Comparison of ENCODE assay signal across 9 cellular contexts in the genomic region with DNA sequence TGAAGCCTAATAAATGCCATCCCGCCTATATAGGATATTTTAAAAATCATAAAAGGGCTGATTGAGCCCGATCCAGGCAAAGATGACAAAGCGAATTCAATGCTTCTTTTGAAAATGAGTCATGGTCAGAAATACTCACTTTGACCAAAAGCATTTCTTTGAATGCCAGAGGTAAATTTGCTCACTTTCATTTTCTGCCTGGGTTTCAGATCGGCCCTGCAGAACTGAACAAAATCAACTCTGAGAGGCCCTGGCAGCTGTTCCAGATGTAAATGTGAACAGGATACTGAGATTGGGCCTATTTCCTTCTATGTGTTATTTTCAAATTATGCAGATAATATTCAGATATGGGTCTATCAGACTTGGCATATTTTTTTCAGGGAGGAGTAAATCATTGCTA.
DNase-seq lines count a peak whose midpoint lies in the region; ATAC-seq and TF ChIP-seq lines count a peak whose summit lies in the region.
"Had no signal": no experiment of that assay in that cellular context is flagged by ENCODE, and none has a peak within 500 bp of the region (broad histone marks: within the 10 kb centered on the region; RNA-seq: fewer than 3 reads in every experiment).

No MANE protein-coding gene starts in this region.

- no peaks in the 10 kb centered on the region for H3K9me2 ChIP-seq in OCI-LY7 (ENCODE audit: insufficient read depth, low read length)

- peaks cover 50% of the 10 kb centered on the region for H3K4me1 Mint-ChIP-seq in activated CD8-positive, alpha-beta memory T cell treated with anti-CD3 and anti-CD28 coated beads, Interleukin-2, amount 10 ng/mL, durations not matched to agents 7 days and 5 days
- H3K4me1 Mint-ChIP-seq in nephron (peaks cover 16% of the 10 kb centered on the region), WTC11 (no peaks in the 10 kb centered on the region)

- BruUV-seq in OCI-LY7 (replicated peaks; lab: Mats Ljungman, UMichigan) = no TSS peak

- H2AFZ ChIP-seq in OCI-LY7 (ENCODE audit: low read length) = no peak overlapping the region

- POLR2A ChIA-PET in OCI-LY7 (lab: Charles Lee) = interaction anchor here (1.4 kb wide), 1 partner anchor 13 kb away, joined by 6 read pairs; no protein-coding TSS in a partner anchor
- POLR2A ChIA-PET in WTC11 (lab: Charles Lee) = no interaction called here

- no peak overlapping the region for H3K27ac ChIP-seq in OCI-LY7 (ENCODE audit: low read depth, low read length, poor library complexity, severe bottlenecking)
- H3K27ac ChIP-seq: C4-2B had no signal

- H3K79me2 ChIP-seq in OCI-LY7 (ENCODE audit: insufficient read depth, low read depth, low read length) = no peaks in the 10 kb centered on the region

- peak; percentile 61 for DNase-seq in activated CD8-positive, alpha-beta memory T cell treated with anti-CD3 and anti-CD28 coated beads, Interleukin-2, amount 10 ng/mL, durations not matched to agents 7 days and 5 days
- no peak for DNase-seq in activated CD8-positive, alpha-beta memory T cell treated with anti-CD3 and anti-CD28 coated beads, Interleukin-2, amount 50 U/mL, for 4 hours
- DNase-seq in activated CD4-positive, alpha-beta T cell treated with anti-CD3 and anti-CD28 coated beads, Interleukin-2, amount 50 U/mL, for 48 hours = peak; percentile 15 to 23
- no peak for DNase-seq in OCI-LY7 (ENCODE audit: low spot score)
- DNase-seq in NCI-H748 treated with DMSO at 0.1 percent for 48 hours (lab: John Stamatoyannopoulos, UW) = no peak
- DNase-seq in WTC11 (ENCODE audit: low spot score) = no peak

- no peak overlapping the region for H3K4me3 ChIP-seq in OCI-LY7 (ENCODE audit: low read depth, low read length, poor library complexity, severe bottlenecking)

- peak; percentile 65 for ATAC-seq in activated CD8-positive, alpha-beta memory T cell treated with anti-CD3 and anti-CD28 coated beads, Interleukin-2, amount 10 ng/mL, durations not matched to agents 7 days and 5 days
- ATAC-seq in HG02981 (IDR thresholded peaks at IDR 0.05; ENCODE audit: unreplicated experiment) (peak; percentile 96), WTC11 (no peak)

- H3K9me3 ChIP-seq in OCI-LY7 (ENCODE audit: low read length) = no peaks in the 10 kb centered on the region

- CTCF ChIA-PET in activated CD8-positive, alpha-beta memory T cell treated with anti-CD3 and anti-CD28 coated beads, Interleukin-2, amount 10 ng/mL, durations not matched to agents 7 days and 5 days (lab: Charles Lee) = interaction anchor here (1.5 kb wide), 1 partner anchor 36 kb away, joined by 5 read pairs; no protein-coding TSS in a partner anchor
- CTCF ChIA-PET in OCI-LY7 (lab: Charles Lee; ENCODE audit: unreplicated experiment) = no interaction called here
- CTCF ChIA-PET in WTC11 (lab: Charles Lee) = interaction anchor here (1.4 kb wide), 1 partner anchor 36 kb away, joined by 3 read pairs; no protein-coding TSS in a partner anchor

- peaks cover 19% of the 10 kb centered on the region for H3K36me3 Mint-ChIP-seq in activated CD8-positive, alpha-beta memory T cell treated with anti-CD3 and anti-CD28 coated beads, Interleukin-2, amount 10 ng/mL, durations not matched to agents 7 days and 5 days
- H3K36me3 Mint-ChIP-seq in nephron (ENCODE audit: low read depth) (no peaks in the 10 kb centered on the region), WTC11 (no peaks in the 10 kb centered on the region)

- H3K27me3 Mint-ChIP-seq in activated CD8-positive, alpha-beta memory T cell treated with anti-CD3 and anti-CD28 coated beads, Interleukin-2, amount 10 ng/mL, durations not matched to agents 7 days and 5 days = no peaks in the 10 kb centered on the region
- no peaks in the 10 kb centered on the region for H3K27me3 Mint-ChIP-seq in nephron (ENCODE audit: low read depth)
- H3K27me3 Mint-ChIP-seq in WTC11 (ENCODE audit: low read depth) = no peaks in the 10 kb centered on the region

- no peak overlapping the region for H3K4me2 ChIP-seq in OCI-LY7 (ENCODE audit: low read length)

- H3K27ac Mint-ChIP-seq in activated CD8-positive, alpha-beta memory T cell treated with anti-CD3 and anti-CD28 coated beads, Interleukin-2, amount 10 ng/mL, durations not matched to agents 7 days and 5 days = peak overlapping the region; percentile 78
- peak overlapping the region in 2 of 3 experiments; percentile 36 to 67 for H3K27ac Mint-ChIP-seq in nephron
- H3K27ac Mint-ChIP-seq in WTC11 = no peak overlapping the region

- peaks cover 2% of the 10 kb centered on the region for H3K9me3 Mint-ChIP-seq in activated CD8-positive, alpha-beta memory T cell treated with anti-CD3 and anti-CD28 coated beads, Interleukin-2, amount 10 ng/mL, durations not matched to agents 7 days and 5 days (ENCODE audit: low read depth)
- H3K9me3 Mint-ChIP-seq in nephron (no peaks in the 10 kb centered on the region), WTC11 (0 out of 2 replicates have a peak, but pooled peaks cover 3% of the 10 kb centered on the region)

- no peaks in the 10 kb centered on the region for H3K4me1 ChIP-seq in OCI-LY7 (ENCODE audit: insufficient read depth, low read length, poor library complexity, severe bottlenecking)

- H4K20me1 ChIP-seq in OCI-LY7 (ENCODE audit: insufficient read depth, low read length) = no peaks in the 10 kb centered on the region

- peak overlapping the region; percentile 18 for H3K4me3 Mint-ChIP-seq in activated CD8-positive, alpha-beta memory T cell treated with anti-CD3 and anti-CD28 coated beads, Interleukin-2, amount 10 ng/mL, durations not matched to agents 7 days and 5 days
- H3K4me3 Mint-ChIP-seq in nephron = no peak overlapping the region
- no peak overlapping the region for H3K4me3 Mint-ChIP-seq in WTC11

- no peaks in the 10 kb centered on the region for H3K36me3 ChIP-seq in OCI-LY7 (ENCODE audit: insufficient read depth, low read length)

- TF ChIP-seq CTCF in nephron (IDR thresholded peaks at IDR 0.05; ENCODE audit: unreplicated experiment in 3 of 3) (no peak), OCI-LY7 (conservative IDR thresholded peaks at IDR 0.05; ENCODE audit: low read length) (no peak), WTC11 (IDR thresholded peaks at IDR 0.05) (no peak)

- intact Hi-C loops in OCI-LY7 (cut with micrococcal nuclease; ENCODE audit: unreplicated experiment) = no loop called here

TF ChIP-seq in WTC11, 78 proteins besides CTCF, POLR2A, EP300 and RAD21 (continues in another document):
- TF ChIP-seq RELA (CRISPR knock-in tag; IDR thresholded peaks at IDR 0.05; ENCODE audit: borderline replicate concordance) (no peak), NR1H2 (CRISPR knock-in tag; IDR thresholded peaks at IDR 0.05) (no peak), ZNF396 (CRISPR knock-in tag; IDR thresholded peaks at IDR 0.05; ENCODE audit: borderline replicate concordance) (no peak), CREM (CRISPR knock-in tag; IDR thresholded peaks at IDR 0.05) (no peak)
- TF ChIP-seq, protein P1, sequence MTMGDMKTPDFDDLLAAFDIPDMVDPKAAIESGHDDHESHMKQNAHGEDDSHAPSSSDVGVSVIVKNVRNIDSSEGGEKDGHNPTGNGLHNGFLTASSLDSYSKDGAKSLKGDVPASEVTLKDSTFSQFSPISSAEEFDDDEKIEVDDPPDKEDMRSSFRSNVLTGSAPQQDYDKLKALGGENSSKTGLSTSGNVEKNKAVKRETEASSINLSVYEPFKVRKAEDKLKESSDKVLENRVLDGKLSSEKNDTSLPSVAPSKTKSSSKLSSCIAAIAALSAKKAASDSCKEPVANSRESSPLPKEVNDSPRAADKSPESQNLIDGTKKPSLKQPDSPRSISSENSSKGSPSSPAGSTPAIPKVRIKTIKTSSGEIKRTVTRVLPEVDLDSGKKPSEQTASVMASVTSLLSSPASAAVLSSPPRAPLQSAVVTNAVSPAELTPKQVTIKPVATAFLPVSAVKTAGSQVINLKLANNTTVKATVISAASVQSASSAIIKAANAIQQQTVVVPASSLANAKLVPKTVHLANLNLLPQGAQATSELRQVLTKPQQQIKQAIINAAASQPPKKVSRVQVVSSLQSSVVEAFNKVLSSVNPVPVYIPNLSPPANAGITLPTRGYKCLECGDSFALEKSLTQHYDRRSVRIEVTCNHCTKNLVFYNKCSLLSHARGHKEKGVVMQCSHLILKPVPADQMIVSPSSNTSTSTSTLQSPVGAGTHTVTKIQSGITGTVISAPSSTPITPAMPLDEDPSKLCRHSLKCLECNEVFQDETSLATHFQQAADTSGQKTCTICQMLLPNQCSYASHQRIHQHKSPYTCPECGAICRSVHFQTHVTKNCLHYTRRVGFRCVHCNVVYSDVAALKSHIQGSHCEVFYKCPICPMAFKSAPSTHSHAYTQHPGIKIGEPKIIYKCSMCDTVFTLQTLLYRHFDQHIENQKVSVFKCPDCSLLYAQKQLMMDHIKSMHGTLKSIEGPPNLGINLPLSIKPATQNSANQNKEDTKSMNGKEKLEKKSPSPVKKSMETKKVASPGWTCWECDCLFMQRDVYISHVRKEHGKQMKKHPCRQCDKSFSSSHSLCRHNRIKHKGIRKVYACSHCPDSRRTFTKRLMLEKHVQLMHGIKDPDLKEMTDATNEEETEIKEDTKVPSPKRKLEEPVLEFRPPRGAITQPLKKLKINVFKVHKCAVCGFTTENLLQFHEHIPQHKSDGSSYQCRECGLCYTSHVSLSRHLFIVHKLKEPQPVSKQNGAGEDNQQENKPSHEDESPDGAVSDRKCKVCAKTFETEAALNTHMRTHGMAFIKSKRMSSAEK (CRISPR knock-in tag; IDR thresholded peaks at IDR 0.05; ENCODE audit: borderline replicate concordance) = no peak
- TF ChIP-seq, protein P2, sequence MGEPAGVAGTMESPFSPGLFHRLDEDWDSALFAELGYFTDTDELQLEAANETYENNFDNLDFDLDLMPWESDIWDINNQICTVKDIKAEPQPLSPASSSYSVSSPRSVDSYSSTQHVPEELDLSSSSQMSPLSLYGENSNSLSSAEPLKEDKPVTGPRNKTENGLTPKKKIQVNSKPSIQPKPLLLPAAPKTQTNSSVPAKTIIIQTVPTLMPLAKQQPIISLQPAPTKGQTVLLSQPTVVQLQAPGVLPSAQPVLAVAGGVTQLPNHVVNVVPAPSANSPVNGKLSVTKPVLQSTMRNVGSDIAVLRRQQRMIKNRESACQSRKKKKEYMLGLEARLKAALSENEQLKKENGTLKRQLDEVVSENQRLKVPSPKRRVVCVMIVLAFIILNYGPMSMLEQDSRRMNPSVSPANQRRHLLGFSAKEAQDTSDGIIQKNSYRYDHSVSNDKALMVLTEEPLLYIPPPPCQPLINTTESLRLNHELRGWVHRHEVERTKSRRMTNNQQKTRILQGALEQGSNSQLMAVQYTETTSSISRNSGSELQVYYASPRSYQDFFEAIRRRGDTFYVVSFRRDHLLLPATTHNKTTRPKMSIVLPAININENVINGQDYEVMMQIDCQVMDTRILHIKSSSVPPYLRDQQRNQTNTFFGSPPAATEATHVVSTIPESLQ (CRISPR knock-in tag; IDR thresholded peaks at IDR 0.05) = no peak

Comparison
In these comparisons a context has a peak if more than half of its experiments do, and no peak if none do; other contexts are left out.
1. DNase-seq: peak in activated CD8-positive, alpha-beta memory T cell treated with anti-CD3 and anti-CD28 coated beads, Interleukin-2, amount 10 ng/mL, durations not matched to agents 7 days and 5 days (single experiment) and activated CD4-positive, alpha-beta T cell treated with anti-CD3 and anti-CD28 coated beads, Interleukin-2, amount 50 U/mL, for 48 hours (2 of 2); none in activated CD8-positive, alpha-beta memory T cell treated with anti-CD3 and anti-CD28 coated beads, Interleukin-2, amount 50 U/mL, for 4 hours (single experiment), OCI-LY7 (single experiment), NCI-H748 treated with DMSO at 0.1 percent for 48 hours (single experiment) and WTC11 (single experiment).